In genomic region chr3:15009156-15009555, GRCh38 we compare ENCODE assay signal across 1 cellular context.
TF ChIP-seq lines count a peak whose summit lies in the region.

No MANE protein-coding gene starts in this region.

TF ChIP-seq in IMR-90, 13 proteins besides CTCF, POLR2A, EP300 and RAD21 (continued from another document):
- TF ChIP-seq MAFK (IDR thresholded peaks at IDR 0.05; ENCODE audit: low read depth, low read length): no peak
- no peak for TF ChIP-seq SMC3 (IDR thresholded peaks at IDR 0.05; ENCODE audit: low read depth, low read length)
- TF ChIP-seq MXI1 (IDR thresholded peaks at IDR 0.05; ENCODE audit: borderline replicate concordance, low read depth, low read length): no peak
- TF ChIP-seq CHD1 (IDR thresholded peaks at IDR 0.05; ENCODE audit: low read depth, low read length): no peak
- no peak for TF ChIP-seq CEBPB (IDR thresholded peaks at IDR 0.05; ENCODE audit: low read depth, low read length)
- TF ChIP-seq NFE2L2 (IDR thresholded peaks at IDR 0.05; ENCODE audit: low read depth, low read length): no peak
